In the genomic region with DNA sequence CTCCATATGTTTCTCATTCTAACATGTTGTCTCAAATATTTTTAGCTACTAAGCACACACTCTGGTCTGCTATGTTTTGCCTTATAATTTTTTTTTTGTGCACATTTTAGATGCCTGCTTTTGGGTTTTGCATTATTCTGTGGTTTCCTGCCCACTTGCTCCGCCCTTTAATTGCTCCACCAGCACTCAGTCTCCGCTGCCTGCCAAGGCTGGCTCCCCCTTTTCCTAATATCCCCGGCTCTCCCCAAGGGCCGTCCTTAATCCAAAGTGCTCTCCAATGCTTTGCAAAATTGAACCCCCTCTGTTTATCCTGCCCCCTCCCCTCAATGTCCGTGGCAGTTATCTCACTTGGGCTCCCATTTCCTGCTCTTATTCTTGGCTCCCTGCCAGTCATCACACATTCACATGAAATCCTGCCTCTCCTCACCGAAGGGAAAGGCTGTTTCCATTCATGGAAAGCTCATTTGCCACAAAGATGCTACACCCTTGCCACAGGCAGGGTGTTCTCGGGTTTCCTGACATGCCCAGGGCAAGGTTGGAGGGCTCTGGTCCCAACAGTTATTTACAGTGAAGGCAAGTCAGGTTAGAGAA, we compare ENCODE assay signal across 1 cellular context.
TF ChIP-seq lines count a peak whose summit lies in the region.

No MANE protein-coding gene starts in this region.

TF ChIP-seq in endothelial cell of umbilical vein, 7 proteins besides CTCF, POLR2A, EP300 and RAD21 (continued from another document):
- TF ChIP-seq, protein P1, sequence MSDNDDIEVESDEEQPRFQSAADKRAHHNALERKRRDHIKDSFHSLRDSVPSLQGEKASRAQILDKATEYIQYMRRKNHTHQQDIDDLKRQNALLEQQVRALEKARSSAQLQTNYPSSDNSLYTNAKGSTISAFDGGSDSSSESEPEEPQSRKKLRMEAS (IDR thresholded peaks at IDR 0.05; ENCODE audit: insufficient read depth, insufficient read length), result no peak
- no peak for TF ChIP-seq EZH2 (IDR thresholded peaks at IDR 0.05; ENCODE audit: borderline replicate concordance, low read depth, low read length, severe bottlenecking)
- TF ChIP-seq GATA2 (IDR thresholded peaks at IDR 0.05; ENCODE audit: insufficient read depth, insufficient read length, low read depth, low read length), result peak; percentile 90
- TF ChIP-seq JUN (IDR thresholded peaks at IDR 0.05; ENCODE audit: borderline replicate concordance, insufficient read depth, insufficient read length, low read depth), result no peak
